Comparison of ENCODE assay signal across 10 cellular contexts in genomic region chr2:217695033-217695520, GRCh38.
DNase-seq lines count a peak whose midpoint lies in the region; ATAC-seq and TF ChIP-seq lines count a peak whose summit lies in the region.
"Had no signal": no experiment of that assay in that cellular context is flagged by ENCODE, and none has a peak within 500 bp of the region (broad histone marks: within the 10 kb centered on the region; RNA-seq: fewer than 3 reads in every experiment).

No MANE protein-coding gene starts in this region.

- ATAC-seq in mucosa of descending colon, result peak; percentile 31
- no peak for ATAC-seq in GM21526 (IDR thresholded peaks at IDR 0.05; ENCODE audit: low FRiP score, unreplicated experiment)
- no peak for ATAC-seq in GM21423 (IDR thresholded peaks at IDR 0.05; ENCODE audit: unreplicated experiment)
- no peak for ATAC-seq in GM21786 (IDR thresholded peaks at IDR 0.05; ENCODE audit: unreplicated experiment)
- ATAC-seq: left lobe of liver had no signal

- H3K27me3 ChIP-seq in HAP-1 (ENCODE audit: low read depth), result no peaks in the 10 kb centered on the region

- in situ Hi-C loops in ACHN (cut with HindIII; ENCODE audit: low pct_ligation_motif_present, low pct_unique_long_range_greater_than_20kb, low sequenced_read_pairs) (no loop called here), HAP-1 (cut with MboI; ENCODE audit: low sequenced_read_pairs) (no loop called here)

- DNase-seq in ACHN (peak; percentile 8), M059J (ENCODE audit: low read depth) (peak; percentile 100), dedifferentiated amniotic fluid mesenchymal stem cell (ENCODE audit: extremely low spot score) (peak; percentile 99), mucosa of descending colon (no peak), HAP-1 (ENCODE audit: low spot score in 2 of 2) (no peak)
- DNase-seq: NK-92 treated with Interleukin-12 subunit alpha and Interleukin-12 subunit beta, amount 100 ng/mL, for 24 hours had no signal

- H3K4me1 ChIP-seq in mucosa of descending colon (ENCODE audit: low read depth), result no peaks in the 10 kb centered on the region
- no peaks in the 10 kb centered on the region for H3K4me1 ChIP-seq in HAP-1

- H3K36me3 ChIP-seq in mucosa of descending colon (ENCODE audit: low read depth) (no peaks in the 10 kb centered on the region), HAP-1 (replicated peaks) (no peaks in the 10 kb centered on the region)

- H3K4me3 ChIP-seq in mucosa of descending colon (no peak overlapping the region), HAP-1 (no peak overlapping the region)

- TF ChIP-seq CTCF in mucosa of descending colon (IDR thresholded peaks at IDR 0.05), result no peak

- H3K9me3 ChIP-seq in mucosa of descending colon (no peaks in the 10 kb centered on the region), HAP-1 (no peaks in the 10 kb centered on the region)

- intact Hi-C loops in mucosa of descending colon (cut with DNase I, micrococcal nuclease), result no loop called here

Comparison
In these comparisons a context has a peak if more than half of its experiments do, and no peak if none do; other contexts are left out.
1. DNase-seq: peak in ACHN (single experiment), M059J (single experiment) and dedifferentiated amniotic fluid mesenchymal stem cell (single experiment); none in mucosa of descending colon (0 of 3) and HAP-1 (0 of 2).